ENCODE assay signal across 7 cellular contexts in the genomic region with DNA sequence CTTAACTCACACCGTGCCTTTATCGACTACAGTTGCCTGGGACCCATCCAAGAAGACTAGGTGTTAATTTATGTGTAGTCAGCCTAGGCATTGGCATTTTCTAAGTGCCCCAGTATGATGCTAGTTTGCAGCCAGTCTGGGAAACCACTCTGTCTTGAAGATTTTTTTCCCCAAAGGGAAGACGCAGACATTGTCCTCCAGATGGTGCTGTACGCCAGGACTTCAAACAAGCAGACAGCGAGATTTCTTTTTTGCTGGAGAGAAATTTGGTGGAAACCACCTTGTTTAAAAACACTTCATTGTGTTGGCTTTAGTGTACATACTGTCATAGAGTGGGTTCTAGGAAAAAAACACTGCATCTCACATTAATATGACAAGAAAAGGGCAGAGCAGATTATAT. TPM values are rescaled to one million over a fixed set of nuclear protein-coding genes. Genes with fewer than 3 reads are reported as not detected.
DNase-seq lines count a peak whose midpoint lies in the region; ATAC-seq and TF ChIP-seq lines count a peak whose summit lies in the region.

No MANE protein-coding gene starts in this region.

- TF ChIP-seq POLR2A in testis (IDR thresholded peaks at IDR 0.05), result no peak
- no peak for TF ChIP-seq POLR2A in Peyer's patch (IDR thresholded peaks at IDR 0.05)

- H3K27me3 ChIP-seq in NT2/D1 (ENCODE audit: insufficient read depth, insufficient read length) (no peaks in the 10 kb centered on the region), testis (no peaks in the 10 kb centered on the region), Peyer's patch (no peaks in the 10 kb centered on the region)

- H3K4me3 ChIP-seq in NT2/D1 (ENCODE audit: insufficient read length, low read depth) (no peak overlapping the region), fibroblast of mammary gland (ENCODE audit: control insufficient read depth, low read depth, low read length) (no peak overlapping the region), testis (no peak overlapping the region), Peyer's patch (no peak overlapping the region)

- H3K36me3 ChIP-seq in NT2/D1 (ENCODE audit: insufficient read depth, insufficient read length, low read length), result no peaks in the 10 kb centered on the region
- H3K36me3 ChIP-seq in testis (ENCODE audit: low read depth, missing control alignments), result no peaks in the 10 kb centered on the region
- no peaks in the 10 kb centered on the region for H3K36me3 ChIP-seq in Peyer's patch

- peak; percentile 63 for DNase-seq in DMS79 treated with DMSO at 0.1 percent for 48 hours (lab: John Stamatoyannopoulos, UW)
- DNase-seq in NT2/D1 (ENCODE audit: low read depth, low spot score), result peak; percentile 35
- peak; percentile 59 for DNase-seq in fibroblast of mammary gland (ENCODE audit: low read depth)
- DNase-seq in testis, result peak; percentile 30
- DNase-seq in Peyer's patch, result no peak

- H3K27ac ChIP-seq in testis (no peak overlapping the region), Peyer's patch (no peak overlapping the region)

- H3K9me3 ChIP-seq in NT2/D1 (ENCODE audit: insufficient read depth, low read length), result no peaks in the 10 kb centered on the region
- H3K9me3 ChIP-seq in testis, result no peaks in the 10 kb centered on the region
- H3K9me3 ChIP-seq in Peyer's patch, result no peaks in the 10 kb centered on the region

- H3K4me1 ChIP-seq in NT2/D1 (ENCODE audit: insufficient read depth, insufficient read length) (no peaks in the 10 kb centered on the region), testis (no peaks in the 10 kb centered on the region), Peyer's patch (no peaks in the 10 kb centered on the region)

- ATAC-seq in HG03354 (IDR thresholded peaks at IDR 0.05; ENCODE audit: poor library complexity, severe bottlenecking, unreplicated experiment), result peak; percentile 30
- ATAC-seq in GM18873 (IDR thresholded peaks at IDR 0.05; ENCODE audit: low FRiP score, unreplicated experiment), result no peak

- intact Hi-C loops in testis (cut with DNase I; ENCODE audit: low total_unique reads), result no loop called here

- TF ChIP-seq CTCF in fibroblast of mammary gland (conservative IDR thresholded peaks at IDR 0.05; ENCODE audit: control insufficient read depth, insufficient read depth, low read depth, low read length), result peak; percentile 55
- no peak for TF ChIP-seq CTCF in testis (IDR thresholded peaks at IDR 0.05)
- TF ChIP-seq CTCF in Peyer's patch (IDR thresholded peaks at IDR 0.05), result peak in 3 of 6 experiments; percentile 16 to 31 (median 22)

- H3K9ac ChIP-seq in NT2/D1 (ENCODE audit: insufficient read length, low read depth), result no peak overlapping the region

- WGBS in testis, 2 donors, result 57 to 65% methylated on average over 5 of the region's 5 CpGs

RNA-seq across cellular contexts. Expression of gene ALDH5A1, which starts 30.0 kb away (rescaled TPM):
- total RNA-seq in testis, result 10 to 100 TPM; 16.3 to 21.2 TPM
- 11.3 TPM for polyA plus RNA-seq in testis (ENCODE audit: insufficient read depth, low read depth, low replicate concordance)
- 10 to 100 TPM in 2 of 4 donors, 1 to 10 TPM in 2; 3.5 to 25.6 (median 8.8) TPM for total RNA-seq in Peyer's patch

RNA-seq across cellular contexts. Expression of gene GPLD1, which starts 35.4 kb away (rescaled TPM):
- 10 to 100 TPM; 10.7 to 15.6 TPM for total RNA-seq in testis
- 3.9 TPM for polyA plus RNA-seq in testis (ENCODE audit: insufficient read depth, low read depth, low replicate concordance)
- total RNA-seq in Peyer's patch, result 1 to 10 TPM in 1 of 4 donors, not detected in 3; 2.1 TPM

Comparison
In these comparisons a context has a peak if more than half of its experiments do, and no peak if none do; other contexts are left out.
1. DNase-seq: peak in DMS79 treated with DMSO at 0.1 percent for 48 hours (single experiment), NT2/D1 (single experiment), fibroblast of mammary gland (single experiment) and testis (single experiment); none in Peyer's patch (0 of 3).